8 cellular contexts compared by ENCODE assay signal in genomic region chr1:206224190-206224776, GRCh38. TPM values are rescaled to one million over a fixed set of nuclear protein-coding genes. Genes with fewer than 3 reads are reported as not detected.
DNase-seq lines count a peak whose midpoint lies in the region; ATAC-seq, FAIRE-seq and TF ChIP-seq lines count a peak whose summit lies in the region.
"Not testable (repeated sequence)": the region's sequence is repeated elsewhere in the genome, so short reads cannot be mapped to it uniquely, and the experiment has no call there.

No MANE protein-coding gene starts in this region.

- H3K79me2 ChIP-seq in astrocyte (ENCODE audit: insufficient read depth, low read length): not testable (repeated sequence)

- H3K27ac Mint-ChIP-seq in activated CD4-positive, alpha-beta T cell treated with anti-CD3 and anti-CD28 coated beads for 36 hours: not testable (repeated sequence)
- H3K27ac Mint-ChIP-seq in activated T-helper 1 cell treated with anti-CD3 and anti-CD28 coated beads, Interleukin-12 subunit alpha, Interleukin-12 subunit beta, Interleukin-2, Interleukin-4 antibody, amounts not matched to agents 30 ng/mL and 10 ng/mL and 1 ng/mL, durations not matched to agents 14 hours and 24 hours and 36 hours: peak overlapping the region; percentile 70
- peak overlapping the region; percentile 72 for H3K27ac Mint-ChIP-seq in astrocyte (ENCODE audit: unreplicated experiment)

- not testable (repeated sequence) for H2AFZ ChIP-seq in astrocyte (ENCODE audit: low read depth, low read length)

- TF ChIP-seq CTCF in astrocyte (IDR thresholded peaks at IDR 0.05; ENCODE audit: insufficient read depth, low read depth, low read length); foreskin keratinocyte (conservative IDR thresholded peaks at IDR 0.05): not testable (repeated sequence)

- H3K9me3 Mint-ChIP-seq in activated CD4-positive, alpha-beta T cell treated with anti-CD3 and anti-CD28 coated beads for 36 hours (ENCODE audit: low read depth); activated T-helper 1 cell treated with anti-CD3 and anti-CD28 coated beads, Interleukin-12 subunit alpha, Interleukin-12 subunit beta, Interleukin-2, Interleukin-4 antibody, amounts not matched to agents 30 ng/mL and 10 ng/mL and 1 ng/mL, durations not matched to agents 14 hours and 24 hours and 36 hours; astrocyte (ENCODE audit: unreplicated experiment): not testable (repeated sequence)

- POLR2A ChIA-PET in activated CD4-positive, alpha-beta T cell treated with anti-CD3 and anti-CD28 coated beads for 36 hours (lab: Charles Lee): not testable (repeated sequence)

- not testable (repeated sequence) for H3K36me3 ChIP-seq in astrocyte (ENCODE audit: insufficient read depth, low read length)

- not testable (repeated sequence) for H3K27me3 Mint-ChIP-seq in activated CD4-positive, alpha-beta T cell treated with anti-CD3 and anti-CD28 coated beads for 36 hours; activated T-helper 1 cell treated with anti-CD3 and anti-CD28 coated beads, Interleukin-12 subunit alpha, Interleukin-12 subunit beta, Interleukin-2, Interleukin-4 antibody, amounts not matched to agents 30 ng/mL and 10 ng/mL and 1 ng/mL, durations not matched to agents 14 hours and 24 hours and 36 hours (ENCODE audit: insufficient read depth); astrocyte (ENCODE audit: low read depth, unreplicated experiment)

- CTCF ChIA-PET in activated CD4-positive, alpha-beta T cell treated with anti-CD3 and anti-CD28 coated beads for 36 hours (lab: Charles Lee): not testable (repeated sequence)

- not testable (repeated sequence) for H3K4me1 Mint-ChIP-seq in activated CD4-positive, alpha-beta T cell treated with anti-CD3 and anti-CD28 coated beads for 36 hours; activated T-helper 1 cell treated with anti-CD3 and anti-CD28 coated beads, Interleukin-12 subunit alpha, Interleukin-12 subunit beta, Interleukin-2, Interleukin-4 antibody, amounts not matched to agents 30 ng/mL and 10 ng/mL and 1 ng/mL, durations not matched to agents 14 hours and 24 hours and 36 hours (ENCODE audit: low read depth); astrocyte (ENCODE audit: low read depth, unreplicated experiment)

- intact Hi-C loops in activated CD4-positive, alpha-beta T cell treated with anti-CD3 and anti-CD28 coated beads for 36 hours (cut with DNase I, micrococcal nuclease); activated T-helper 1 cell treated with anti-CD3 and anti-CD28 coated beads, Interleukin-12 subunit alpha, Interleukin-12 subunit beta, Interleukin-2, Interleukin-4 antibody, amounts not matched to agents 30 ng/mL and 10 ng/mL and 1 ng/mL, durations not matched to agents 14 hours and 24 hours and 36 hours (cut with micrococcal nuclease); sciatic nerve (cut with DNase I): not testable (repeated sequence)

- H3K4me3 ChIP-seq in astrocyte (ENCODE audit: insufficient read depth, low read depth, low read length): not testable (repeated sequence)

- H3K9me3 ChIP-seq in astrocyte (ENCODE audit: insufficient read depth, low read depth, low read length): not testable (repeated sequence)

- H3K4me1 ChIP-seq in astrocyte (ENCODE audit: insufficient read depth, low read length); foreskin keratinocyte: not testable (repeated sequence)

- H3K27me3 ChIP-seq in astrocyte (ENCODE audit: insufficient read depth, low read length); foreskin keratinocyte: not testable (repeated sequence)

- FAIRE-seq in astrocyte (lab: Jason Lieb, UNC): not testable (repeated sequence)

- peak; percentile 30 for DNase-seq in A172 (ENCODE audit: low spot score)
- DNase-seq in HT1080 (ENCODE audit: low read depth): peak; percentile 0
- not testable (repeated sequence) for DNase-seq in activated CD4-positive, alpha-beta T cell treated with anti-CD3 and anti-CD28 coated beads for 36 hours; activated T-helper 1 cell treated with anti-CD3 and anti-CD28 coated beads, Interleukin-12 subunit alpha, Interleukin-12 subunit beta, Interleukin-2, Interleukin-4 antibody, amounts not matched to agents 30 ng/mL and 10 ng/mL and 1 ng/mL, durations not matched to agents 14 hours and 24 hours and 36 hours (ENCODE audit: low spot score); sciatic nerve (ENCODE audit: low spot score)
- peak; percentile 17 for DNase-seq in astrocyte (ENCODE audit: low read depth)
- peak; percentile 15 to 41 for DNase-seq in foreskin keratinocyte
- peak; percentile 2 for DNase-seq in superior temporal gyrus (ENCODE audit: extremely low spot score)

- H3K36me3 Mint-ChIP-seq in activated CD4-positive, alpha-beta T cell treated with anti-CD3 and anti-CD28 coated beads for 36 hours (ENCODE audit: low read depth); activated T-helper 1 cell treated with anti-CD3 and anti-CD28 coated beads, Interleukin-12 subunit alpha, Interleukin-12 subunit beta, Interleukin-2, Interleukin-4 antibody, amounts not matched to agents 30 ng/mL and 10 ng/mL and 1 ng/mL, durations not matched to agents 14 hours and 24 hours and 36 hours (ENCODE audit: low read depth); astrocyte (ENCODE audit: low read depth, unreplicated experiment): not testable (repeated sequence)

- not testable (repeated sequence) for H3K9ac ChIP-seq in astrocyte (ENCODE audit: low read length)

- H3K27ac ChIP-seq in astrocyte (ENCODE audit: low read depth, low read length); foreskin keratinocyte: not testable (repeated sequence)

- H3K4me3 Mint-ChIP-seq in activated CD4-positive, alpha-beta T cell treated with anti-CD3 and anti-CD28 coated beads for 36 hours; astrocyte (ENCODE audit: unreplicated experiment): not testable (repeated sequence)
- peak overlapping the region; percentile 37 for H3K4me3 Mint-ChIP-seq in activated T-helper 1 cell treated with anti-CD3 and anti-CD28 coated beads, Interleukin-12 subunit alpha, Interleukin-12 subunit beta, Interleukin-2, Interleukin-4 antibody, amounts not matched to agents 30 ng/mL and 10 ng/mL and 1 ng/mL, durations not matched to agents 14 hours and 24 hours and 36 hours

- not testable (repeated sequence) for H4K20me1 ChIP-seq in astrocyte (ENCODE audit: insufficient read depth, low read length)

- peak; percentile 49 for ATAC-seq in activated CD4-positive, alpha-beta T cell treated with anti-CD3 and anti-CD28 coated beads for 36 hours
- ATAC-seq in foreskin keratinocyte (peak; percentile 79), sciatic nerve (peak; percentile 73)

- not testable (repeated sequence) for H3K4me2 ChIP-seq in astrocyte (ENCODE audit: low read length)

RNA-seq across cellular contexts. Expression of gene SRGAP2, which starts 20.9 kb away (rescaled TPM):
- 31.0 and 31.5 TPM in 2 replicates for total RNA-seq in A172 (2014; rRNA removed; shearing (Covaris generic))
- 47.8 and 58.6 TPM in 2 replicates for total RNA-seq in HT1080 (2014; rRNA removed; shearing (Covaris generic))
- 32.5 and 39.2 TPM in 2 replicates for polyA plus RNA-seq in HT1080 (2015; cell fraction: cytosol; rRNA removed)
- polyA plus RNA-seq in HT1080 (2015; cell fraction: nucleus; rRNA removed): 86.2 and 105 TPM in 2 replicates
- 10 to 100 TPM; 42.1 to 69.0 TPM for total RNA-seq in activated CD4-positive, alpha-beta T cell treated with anti-CD3 and anti-CD28 coated beads for 36 hours
- 122 and 129 TPM in 2 replicates for total RNA-seq in activated T-helper 1 cell treated with anti-CD3 and anti-CD28 coated beads, Interleukin-12 subunit alpha, Interleukin-12 subunit beta, Interleukin-2, Interleukin-4 antibody, amounts not matched to agents 30 ng/mL and 10 ng/mL and 1 ng/mL, durations not matched to agents 14 hours and 24 hours and 36 hours
- total RNA-seq in astrocyte (116 and 129 TPM in 2 replicates), foreskin keratinocyte (41.8 and 48.9 TPM in 2 replicates), sciatic nerve (149 TPM)
- polyA plus RNA-seq in foreskin keratinocyte: 11.4 and 12.1 TPM in 2 replicates

RNA-seq across cellular contexts. Expression of gene FAM72A, which starts 21.6 kb away (rescaled TPM):
- 13.8 and 20.3 TPM in 2 replicates for total RNA-seq in A172 (2014; rRNA removed; shearing (Covaris generic))
- total RNA-seq in HT1080 (2014; rRNA removed; shearing (Covaris generic)): 9.0 and 15.0 TPM in 2 replicates
- 26.2 and 28.5 TPM in 2 replicates for polyA plus RNA-seq in HT1080 (2015; cell fraction: cytosol; rRNA removed)
- polyA plus RNA-seq in HT1080 (2015; cell fraction: nucleus; rRNA removed): 30.9 and 31.6 TPM in 2 replicates
- 10 to 100 TPM; 34.8 to 42.2 TPM for total RNA-seq in activated CD4-positive, alpha-beta T cell treated with anti-CD3 and anti-CD28 coated beads for 36 hours
- total RNA-seq in activated T-helper 1 cell treated with anti-CD3 and anti-CD28 coated beads, Interleukin-12 subunit alpha, Interleukin-12 subunit beta, Interleukin-2, Interleukin-4 antibody, amounts not matched to agents 30 ng/mL and 10 ng/mL and 1 ng/mL, durations not matched to agents 14 hours and 24 hours and 36 hours: 32.3 and 34.0 TPM in 2 replicates
- total RNA-seq in astrocyte (8.4 and 8.8 TPM in 2 replicates), foreskin keratinocyte (5.7 and 7.1 TPM in 2 replicates), sciatic nerve (4.2 TPM)
- polyA plus RNA-seq in foreskin keratinocyte: 4.1 and 6.0 TPM in 2 replicates
